In the genomic region with DNA sequence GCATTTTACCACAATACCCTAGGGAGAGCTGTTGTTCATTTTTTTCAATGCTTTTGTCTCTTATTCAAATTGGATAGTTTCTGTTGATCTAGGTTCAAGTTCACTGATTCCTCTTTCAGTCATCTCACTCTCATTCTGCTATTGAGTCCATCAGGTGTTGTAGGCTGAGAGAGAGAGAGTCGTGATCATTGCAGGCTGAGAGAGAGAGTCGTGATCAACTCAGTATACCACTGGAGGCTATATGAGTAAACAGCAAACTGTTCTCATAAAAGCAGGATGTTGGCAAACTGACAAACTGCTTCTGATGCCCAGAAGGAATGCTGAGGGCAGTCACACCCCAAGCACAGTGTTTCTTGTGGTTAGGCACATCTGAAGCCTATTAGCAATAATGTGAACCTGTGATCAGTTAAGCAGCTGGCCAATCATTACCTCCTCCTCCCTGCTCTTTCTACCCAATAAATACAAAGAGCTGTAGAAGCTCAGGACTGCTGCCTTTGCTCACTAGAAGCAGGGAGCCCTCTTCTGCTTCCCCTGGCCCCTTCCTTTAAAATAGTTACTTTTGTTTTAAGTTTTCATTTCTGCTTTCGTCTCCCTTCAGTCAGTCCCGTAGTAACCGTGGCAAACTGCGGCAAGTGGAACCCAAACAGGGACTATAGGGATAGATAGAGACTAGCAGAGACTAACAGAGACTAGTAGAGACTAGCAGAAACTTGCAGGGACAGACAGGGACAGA, we compare ENCODE assay signal across 10 cellular contexts.
A peak's percentile ranks its signal among the peaks of the same experiment; 100 is the strongest.
DNase-seq lines count a peak whose midpoint lies in the region; ATAC-seq lines count a peak whose summit lies in the region.
"Had no signal": no experiment of that assay in that cellular context is flagged by ENCODE, and none has a peak within 500 bp of the region (broad histone marks: within the 10 kb centered on the region; RNA-seq: fewer than 3 reads in every experiment).

No MANE protein-coding gene starts in this region.

- no peaks in the 10 kb centered on the region for H3K9me3 Mint-ChIP-seq in activated T-helper 2 cell treated with anti-CD3 and anti-CD28 coated beads, Interferon-gamma antibody, Interleukin-2, Interleukin-4, amounts not matched to agents 10 μg/mL and 5 μg/mL and 100 μg/mL, durations not matched to agents 14 hours and 24 hours and 36 hours

- no peaks in the 10 kb centered on the region for H3K27me3 Mint-ChIP-seq in activated T-helper 2 cell treated with anti-CD3 and anti-CD28 coated beads, Interferon-gamma antibody, Interleukin-2, Interleukin-4, amounts not matched to agents 10 μg/mL and 5 μg/mL and 100 μg/mL, durations not matched to agents 14 hours and 24 hours and 36 hours (ENCODE audit: low read depth)

- no peaks in the 10 kb centered on the region for H3K4me1 Mint-ChIP-seq in activated T-helper 2 cell treated with anti-CD3 and anti-CD28 coated beads, Interferon-gamma antibody, Interleukin-2, Interleukin-4, amounts not matched to agents 10 μg/mL and 5 μg/mL and 100 μg/mL, durations not matched to agents 14 hours and 24 hours and 36 hours (ENCODE audit: low read depth)

- no peak overlapping the region for H3K27ac Mint-ChIP-seq in activated T-helper 2 cell treated with anti-CD3 and anti-CD28 coated beads, Interferon-gamma antibody, Interleukin-2, Interleukin-4, amounts not matched to agents 10 μg/mL and 5 μg/mL and 100 μg/mL, durations not matched to agents 14 hours and 24 hours and 36 hours

- H3K4me3 Mint-ChIP-seq in activated T-helper 2 cell treated with anti-CD3 and anti-CD28 coated beads, Interferon-gamma antibody, Interleukin-2, Interleukin-4, amounts not matched to agents 10 μg/mL and 5 μg/mL and 100 μg/mL, durations not matched to agents 14 hours and 24 hours and 36 hours (ENCODE audit: low read depth): no peak overlapping the region

- ATAC-seq in HG02884 (IDR thresholded peaks at IDR 0.05; ENCODE audit: unreplicated experiment) (peak; percentile 73), sciatic nerve (peak; percentile 20)

- H3K36me3 Mint-ChIP-seq in activated T-helper 2 cell treated with anti-CD3 and anti-CD28 coated beads, Interferon-gamma antibody, Interleukin-2, Interleukin-4, amounts not matched to agents 10 μg/mL and 5 μg/mL and 100 μg/mL, durations not matched to agents 14 hours and 24 hours and 36 hours (ENCODE audit: low read depth): no peaks in the 10 kb centered on the region

- DNase-seq in NCI-H748 (lab: John Stamatoyannopoulos, UW; ENCODE audit: unreplicated experiment) (peak; percentile 36), NCI-H748 treated with DMSO at 0.1 percent for 48 hours (lab: John Stamatoyannopoulos, UW) (no peak), NCI-H69 (lab: John Stamatoyannopoulos, UW) (peak; percentile 73), sciatic nerve (ENCODE audit: low spot score) (no peak), NCI-H187 (lab: John Stamatoyannopoulos, UW) (no peak), iPS-NIHi11 (ENCODE audit: low spot score) (no peak)
- no peak for DNase-seq in activated T-helper 2 cell treated with anti-CD3 and anti-CD28 coated beads, Interferon-gamma antibody, Interleukin-2, Interleukin-4, amounts not matched to agents 10 μg/mL and 5 μg/mL and 100 μg/mL, durations not matched to agents 14 hours and 24 hours and 36 hours (ENCODE audit: low spot score)
- DNase-seq: activated CD4-positive, alpha-beta T cell treated with anti-CD3 and anti-CD28 coated beads for 48 hours; thyroid gland had no signal

- intact Hi-C loops in sciatic nerve (cut with DNase I): no loop called here
- intact Hi-C loops in activated T-helper 2 cell treated with anti-CD3 and anti-CD28 coated beads, Interferon-gamma antibody, Interleukin-2, Interleukin-4, amounts not matched to agents 10 μg/mL and 5 μg/mL and 100 μg/mL, durations not matched to agents 14 hours and 24 hours and 36 hours (cut with micrococcal nuclease): no loop called here

Comparison
In these comparisons a context has a peak if more than half of its experiments do, and no peak if none do; other contexts are left out.
1. DNase-seq: peak in NCI-H748 (single experiment) and NCI-H69 (single experiment); none in NCI-H748 treated with DMSO at 0.1 percent for 48 hours (single experiment), sciatic nerve (single experiment), NCI-H187 (0 of 2), iPS-NIHi11 (single experiment) and activated T-helper 2 cell treated with anti-CD3 and anti-CD28 coated beads, Interferon-gamma antibody, Interleukin-2, Interleukin-4, amounts not matched to agents 10 μg/mL and 5 μg/mL and 100 μg/mL, durations not matched to agents 14 hours and 24 hours and 36 hours (single experiment).